In the genomic region with DNA sequence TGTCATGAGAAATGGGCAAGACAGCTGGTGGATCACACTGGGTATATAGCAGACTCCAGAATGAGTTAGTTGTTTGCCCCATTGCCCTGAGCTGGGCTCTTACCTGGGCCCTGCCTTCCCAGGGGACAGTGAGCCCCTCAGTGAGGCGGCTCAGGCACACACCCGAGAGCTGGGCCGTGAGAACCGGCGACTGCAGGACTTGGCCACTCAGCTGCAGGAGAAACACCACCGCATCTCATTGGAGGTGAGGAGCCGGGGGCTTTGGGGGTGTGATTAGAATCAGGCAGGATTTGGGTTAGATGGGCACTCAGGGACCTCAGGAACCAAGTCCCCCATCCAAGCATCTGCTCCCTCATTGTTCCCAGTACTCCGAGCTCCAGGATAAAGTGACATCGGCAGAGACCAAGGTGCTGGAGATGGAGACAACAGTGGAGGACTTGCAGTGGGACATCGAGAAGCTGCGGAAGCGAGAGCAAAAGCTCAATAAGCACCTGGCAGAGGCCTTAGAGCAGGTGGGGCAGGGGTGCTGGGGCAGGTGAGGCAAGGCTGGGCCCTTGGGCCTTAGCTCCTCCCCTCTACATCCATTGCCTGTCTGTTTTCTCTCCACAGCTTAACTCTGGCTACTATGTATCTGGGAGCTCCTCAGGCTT, we compare ENCODE assay signal across 24 cellular contexts.
"Had no signal": no experiment of that assay in that cellular context is flagged by ENCODE, and none has a peak within 500 bp of the region (broad histone marks: within the 10 kb centered on the region; RNA-seq: fewer than 3 reads in every experiment).

No MANE protein-coding gene starts in this region.

- H3K4me3 ChIP-seq: esophagus muscularis mucosa, gastrocnemius medialis, mucosa of descending colon, psoas muscle, spleen, tibial artery, upper lobe of left lung, uterus had no signal

- H3K4me3 Mint-ChIP-seq: dendritic cell treated with granulocyte-macrophage colony-stimulating factor and Interleukin-4, amounts not matched to agents 40 ng/mL and 50 ng/mL, for 4 days; stimulated activated memory B cell treated with anti-CD40 and anti-IgM and Interleukin-4, amounts not matched to agents 10 μg/mL and 1 μg/mL and 100 μg/mL, for 72 hours; stimulated activated naive CD8-positive, alpha-beta T cell treated with anti-CD3 and anti-CD28 coated beads, Interleukin-15, Interleukin-2, amounts not matched to agents 100 ng/mL and 50 ng/mL, for 24 hours had no signal

- H3K9me3 ChIP-seq: esophagus muscularis mucosa, gastrocnemius medialis, mucosa of descending colon, psoas muscle, spleen, tibial artery, upper lobe of left lung, uterus had no signal

- FAIRE-seq: colon, keratinocyte had no signal

- ATAC-seq: effector memory CD8-positive, alpha-beta T cell; gastrocnemius medialis; left cardiac atrium; left ventricle myocardium superior; mucosa of descending colon; naive thymus-derived CD8-positive, alpha-beta T cell; psoas muscle; sciatic nerve; stimulated activated memory B cell treated with anti-CD40 and anti-IgM and Interleukin-4, amounts not matched to agents 10 μg/mL and 1 μg/mL and 100 μg/mL, for 72 hours had no signal

- H3K27ac ChIP-seq: epithelial cell of prostate, esophagus muscularis mucosa, gastrocnemius medialis, psoas muscle, spleen, tibial artery, upper lobe of left lung, uterus had no signal

- H3K27me3 ChIP-seq: esophagus muscularis mucosa, gastrocnemius medialis, spleen, tibial artery, upper lobe of left lung, uterus had no signal

- H3K27me3 Mint-ChIP-seq: dendritic cell treated with granulocyte-macrophage colony-stimulating factor and Interleukin-4, amounts not matched to agents 40 ng/mL and 50 ng/mL, for 4 days; effector memory CD8-positive, alpha-beta T cell; naive thymus-derived CD8-positive, alpha-beta T cell; stimulated activated memory B cell treated with anti-CD40 and anti-IgM and Interleukin-4, amounts not matched to agents 10 μg/mL and 1 μg/mL and 100 μg/mL, for 72 hours; stimulated activated naive CD8-positive, alpha-beta T cell treated with anti-CD3 and anti-CD28 coated beads, Interleukin-15, Interleukin-2, amounts not matched to agents 100 ng/mL and 50 ng/mL, for 24 hours had no signal

- DNase-seq: effector memory CD8-positive, alpha-beta T cell; glutamatergic neuron; left cardiac atrium; left ventricle myocardium superior; naive thymus-derived CD8-positive, alpha-beta T cell; psoas muscle; retina; spleen; stimulated activated CD4-positive, alpha-beta T cell treated with anti-CD3 and anti-CD28 coated beads, Interleukin-15, amount 100 ng/mL, for 24 hours; stimulated activated CD4-positive, alpha-beta T cell treated with anti-CD3 and anti-CD28 coated beads, Interleukin-1b, Interleukin-23, amount 100 ng/mL, for 48 hours; stimulated activated CD4-positive, alpha-beta T cell treated with anti-CD3 and anti-CD28 coated beads, Interleukin-4, amount 100 ng/mL, for 24 hours; tibial artery; upper lobe of left lung; uterus had no signal

- H3K27ac Mint-ChIP-seq: dendritic cell treated with granulocyte-macrophage colony-stimulating factor and Interleukin-4, amounts not matched to agents 40 ng/mL and 50 ng/mL, for 4 days; stimulated activated memory B cell treated with anti-CD40 and anti-IgM and Interleukin-4, amounts not matched to agents 10 μg/mL and 1 μg/mL and 100 μg/mL, for 72 hours; stimulated activated naive CD8-positive, alpha-beta T cell treated with anti-CD3 and anti-CD28 coated beads, Interleukin-15, Interleukin-2, amounts not matched to agents 100 ng/mL and 50 ng/mL, for 24 hours had no signal

- H3K9me3 Mint-ChIP-seq: dendritic cell treated with granulocyte-macrophage colony-stimulating factor and Interleukin-4, amounts not matched to agents 40 ng/mL and 50 ng/mL, for 4 days; effector memory CD8-positive, alpha-beta T cell; naive thymus-derived CD8-positive, alpha-beta T cell; stimulated activated memory B cell treated with anti-CD40 and anti-IgM and Interleukin-4, amounts not matched to agents 10 μg/mL and 1 μg/mL and 100 μg/mL, for 72 hours; stimulated activated naive CD8-positive, alpha-beta T cell treated with anti-CD3 and anti-CD28 coated beads, Interleukin-15, Interleukin-2, amounts not matched to agents 100 ng/mL and 50 ng/mL, for 24 hours had no signal

- H3K36me3 ChIP-seq: uterus had no signal
